8 cellular contexts compared by ENCODE assay signal in genomic region chr11:12110201-12110713, GRCh38. TPM values are rescaled to one million over a fixed set of nuclear protein-coding genes. Genes with fewer than 3 reads are reported as not detected.
DNase-seq lines count a peak whose midpoint lies in the region; FAIRE-seq and TF ChIP-seq lines count a peak whose summit lies in the region.

A gene with protein sequence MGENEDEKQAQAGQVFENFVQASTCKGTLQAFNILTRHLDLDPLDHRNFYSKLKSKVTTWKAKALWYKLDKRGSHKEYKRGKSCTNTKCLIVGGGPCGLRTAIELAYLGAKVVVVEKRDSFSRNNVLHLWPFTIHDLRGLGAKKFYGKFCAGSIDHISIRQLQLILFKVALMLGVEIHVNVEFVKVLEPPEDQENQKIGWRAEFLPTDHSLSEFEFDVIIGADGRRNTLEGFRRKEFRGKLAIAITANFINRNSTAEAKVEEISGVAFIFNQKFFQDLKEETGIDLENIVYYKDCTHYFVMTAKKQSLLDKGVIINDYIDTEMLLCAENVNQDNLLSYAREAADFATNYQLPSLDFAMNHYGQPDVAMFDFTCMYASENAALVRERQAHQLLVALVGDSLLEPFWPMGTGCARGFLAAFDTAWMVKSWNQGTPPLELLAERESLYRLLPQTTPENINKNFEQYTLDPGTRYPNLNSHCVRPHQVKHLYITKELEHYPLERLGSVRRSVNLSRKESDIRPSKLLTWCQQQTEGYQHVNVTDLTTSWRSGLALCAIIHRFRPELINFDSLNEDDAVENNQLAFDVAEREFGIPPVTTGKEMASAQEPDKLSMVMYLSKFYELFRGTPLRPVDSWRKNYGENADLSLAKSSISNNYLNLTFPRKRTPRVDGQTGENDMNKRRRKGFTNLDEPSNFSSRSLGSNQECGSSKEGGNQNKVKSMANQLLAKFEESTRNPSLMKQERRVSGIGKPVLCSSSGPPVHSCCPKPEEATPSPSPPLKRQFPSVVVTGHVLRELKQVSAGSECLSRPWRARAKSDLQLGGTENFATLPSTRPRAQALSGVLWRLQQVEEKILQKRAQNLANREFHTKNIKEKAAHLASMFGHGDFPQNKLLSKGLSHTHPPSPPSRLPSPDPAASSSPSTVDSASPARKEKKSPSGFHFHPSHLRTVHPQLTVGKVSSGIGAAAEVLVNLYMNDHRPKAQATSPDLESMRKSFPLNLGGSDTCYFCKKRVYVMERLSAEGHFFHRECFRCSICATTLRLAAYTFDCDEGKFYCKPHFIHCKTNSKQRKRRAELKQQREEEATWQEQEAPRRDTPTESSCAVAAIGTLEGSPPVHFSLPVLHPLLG (plus strand): TSS chr11:12110590. CDS start chr11:12162156, 51,566 bp downstream.

- H2AFZ ChIP-seq in Loucy (ENCODE audit: low read length): peak within 1 kb of the TSS; percentile 72

- 0 to 3% (median 0%) methylated on average over 19 to 56 of the region's 56 CpGs for WGBS in stomach, 5 donors

- H3F3A ChIP-seq in Loucy (ENCODE audit: low read depth): no peaks in the 10 kb centered on the region

- H3K27ac Mint-ChIP-seq in neural crest cell (ENCODE audit: unreplicated experiment): no peak within 1 kb of the TSS

- no peaks in the 10 kb centered on the region for H3K36me3 Mint-ChIP-seq in neural crest cell (ENCODE audit: low read depth)

- peak; percentile 79 for TF ChIP-seq POLR2A in H54 (IDR thresholded peaks at IDR 0.05; ENCODE audit: low read depth, low read length)
- no peak for TF ChIP-seq POLR2A in stomach (IDR thresholded peaks at IDR 0.05)

- H3K4me3 ChIP-seq in Loucy (ENCODE audit: low read length, poor library complexity, severe bottlenecking) (peak within 1 kb of the TSS; percentile 68), fibroblast of villous mesenchyme (ENCODE audit: low read depth, low read length) (peak within 1 kb of the TSS; percentile 89), stomach (peak within 1 kb of the TSS; percentile 79 to 91 (median 86))

- no peak for FAIRE-seq in H54 (lab: Jason Lieb, UNC)

- peak within 1 kb of the TSS; percentile 14 for H3K9ac ChIP-seq in Loucy (ENCODE audit: low read depth, low read length, poor library complexity, severe bottlenecking)

- intact Hi-C loops in stomach (cut with DNase I; ENCODE audit: low total_unique reads): no loop called here

- H3K9me3 ChIP-seq in Loucy (ENCODE audit: insufficient read depth, low read depth, low read length) (no peaks in the 10 kb centered on the region), stomach (no peaks in the 10 kb centered on the region)

- no peaks in the 10 kb centered on the region for H3K36me3 ChIP-seq in Loucy (ENCODE audit: insufficient read depth, low read length)
- no peaks in the 10 kb centered on the region for H3K36me3 ChIP-seq in stomach

- peaks cover 4% of the 10 kb centered on the region for H3K4me1 Mint-ChIP-seq in neural crest cell

- peaks cover 60% of the 10 kb centered on the region for H3K27me3 Mint-ChIP-seq in neural crest cell (ENCODE audit: low read depth)

- no peaks in the 10 kb centered on the region for H3K9me2 ChIP-seq in Loucy (replicated peaks; ENCODE audit: low read depth, low read length)

- H3K79me2 ChIP-seq in Loucy (ENCODE audit: insufficient read depth, low read length): no peaks in the 10 kb centered on the region

- H3K4me1 ChIP-seq in Loucy (ENCODE audit: insufficient read depth, low read length, poor library complexity, severe bottlenecking) (peaks cover 21% of the 10 kb centered on the region), stomach (peaks cover 21 to 51% (median 41%) of the 10 kb centered on the region in 4 donors)

- H3K4me2 ChIP-seq in Loucy (ENCODE audit: low read depth, low read length, poor library complexity, severe bottlenecking): peak within 1 kb of the TSS; percentile 71

- no peaks in the 10 kb centered on the region for H3K9me3 Mint-ChIP-seq in neural crest cell

- H4K20me1 ChIP-seq in Loucy (ENCODE audit: insufficient read depth, low read length, poor library complexity, severe bottlenecking): no peaks in the 10 kb centered on the region

- H3K27ac ChIP-seq in stomach: peak within 1 kb of the TSS; percentile 85 to 97 (median 93)

- TF ChIP-seq CTCF in Loucy (conservative IDR thresholded peaks at IDR 0.05; ENCODE audit: low read length): no peak
- no peak for TF ChIP-seq CTCF in fibroblast of villous mesenchyme (IDR thresholded peaks at IDR 0.05; ENCODE audit: insufficient read depth, low read depth, low read length)
- TF ChIP-seq CTCF in neural crest cell (conservative IDR thresholded peaks at IDR 0.05): no peak
- peak in 1 of 7 experiments; percentile 21 for TF ChIP-seq CTCF in stomach (IDR thresholded peaks at IDR 0.05)

- TF ChIP-seq EP300 in stomach (IDR thresholded peaks at IDR 0.05): no peak

- H3K4me3 Mint-ChIP-seq in neural crest cell: peak within 1 kb of the TSS; percentile 78

- DNase-seq in Daoy (ENCODE audit: low read depth): peak; percentile 96
- peak; percentile 95 for DNase-seq in H54 (ENCODE audit: insufficient read length, low spot score)
- DNase-seq in SIG-M5 treated with dmso at 0.1 percent for 504 hours (lab: John Stamatoyannopoulos, UW; ENCODE audit: unreplicated experiment): peak; percentile 81
- peak; percentile 77 for DNase-seq in activated gamma-delta T cell treated with Interleukin-2 at 50 U/mL for 16 hours
- DNase-seq in fibroblast of villous mesenchyme (ENCODE audit: low read depth): peak; percentile 90
- DNase-seq in neural crest cell (ENCODE audit: low read depth, low spot score): peak; percentile 68
- peak; percentile 91 for DNase-seq in stomach

- no peaks in the 10 kb centered on the region for H3K27me3 ChIP-seq in Loucy (ENCODE audit: insufficient read depth, low read length, poor library complexity, severe bottlenecking)
- no peaks in the 10 kb centered on the region for H3K27me3 ChIP-seq in stomach

RNA-seq across cellular contexts. Expression of the gene that starts here (rescaled TPM):
- 135 and 178 TPM in 2 replicates for total RNA-seq in Daoy (2014; rRNA removed; shearing (Covaris generic))
- 164 and 323 TPM in 2 replicates for total RNA-seq in fibroblast of villous mesenchyme
- 1.0 and 1.1 TPM in 2 replicates for total RNA-seq in neural crest cell
- total RNA-seq in stomach: 100 to 1,000 TPM in 2 of 5 donors, 10 to 100 TPM in 3; 82.6 to 165 (median 86.1) TPM
- polyA plus RNA-seq in stomach: 10 to 100 TPM; 11.2 to 31.4 (median 13.3) TPM

Comparison
In these comparisons a context has a peak if more than half of its experiments do, and no peak if none do; other contexts are left out.
1. Peak in every context shown above with its lines: DNase-seq, H3K4me3 ChIP-seq and H3K27ac ChIP-seq.
2. RNA of the gene that starts here (total RNA-seq): 135 to 178 TPM in Daoy, 164 to 323 TPM in fibroblast of villous mesenchyme and 82.6 to 165 TPM in stomach; 1.0 to 1.1 TPM in neural crest cell; every median in the first group is over 10 times any median in the second.